ENCODE assay signal across 8 cellular contexts in genomic region chr16:679808-680624, GRCh38. TPM values are rescaled to one million over a fixed set of nuclear protein-coding genes. Genes with fewer than 3 reads are reported as not detected.
DNase-seq lines count a peak whose midpoint lies in the region; ATAC-seq and TF ChIP-seq lines count a peak whose summit lies in the region.

STUB1 (plus strand) TSS chr16:680410; CDS start chr16:680526, 116 bp downstream.

- no peaks in the 10 kb centered on the region for H3K9me3 Mint-ChIP-seq in CD4-positive, alpha-beta T cell
- no peaks in the 10 kb centered on the region for H3K9me3 Mint-ChIP-seq in activated naive CD4-positive, alpha-beta T cell treated with anti-CD3 and anti-CD28 coated beads, Interleukin-2, amount 50 U/mL, for 24 hours

- peak; percentile 63 for ATAC-seq in CD4-positive, alpha-beta T cell (ENCODE audit: poor library complexity)
- ATAC-seq in GM21447 (IDR thresholded peaks at IDR 0.05; ENCODE audit: unreplicated experiment): peak; percentile 37

- no peak for TF ChIP-seq CTCF in CD4-positive, alpha-beta T cell (IDR thresholded peaks at IDR 0.05)
- TF ChIP-seq CTCF in LNCaP clone FGC (IDR thresholded peaks at IDR 0.05; ENCODE audit: control insufficient read depth, extremely low read depth, insufficient read depth): no peak

- peaks cover 19% of the 10 kb centered on the region for H3K36me3 Mint-ChIP-seq in CD4-positive, alpha-beta T cell (ENCODE audit: low read depth)
- peaks cover 3% of the 10 kb centered on the region for H3K36me3 Mint-ChIP-seq in activated naive CD4-positive, alpha-beta T cell treated with anti-CD3 and anti-CD28 coated beads, Interleukin-2, amount 50 U/mL, for 24 hours

- DNase-seq in CD4-positive, alpha-beta T cell: peak; percentile 75 to 91 (median 84)
- no peak for DNase-seq in LNCaP clone FGC (ENCODE audit: low read depth)
- DNase-seq in SKM-1 (lab: John Stamatoyannopoulos, UW; ENCODE audit: unreplicated experiment): peak; percentile 60
- no peak for DNase-seq in glomerular endothelial cell (ENCODE audit: extremely low read depth, low read depth, low spot score)
- peak; percentile 90 for DNase-seq in occipital lobe (lab: John Stamatoyannopoulos, UW)
- DNase-seq in substantia nigra (lab: John Stamatoyannopoulos, UW): peak; percentile 54 to 98 (median 89)

- peak within 1 kb of the TSS; percentile 41 for H3K27ac ChIP-seq in CD4-positive, alpha-beta T cell (ENCODE audit: low read depth, low read length)
- H3K27ac ChIP-seq in substantia nigra (ENCODE audit: low read depth, low read length, poor library complexity, severe bottlenecking): peak within 1 kb of the TSS; percentile 93

- peaks cover 9% of the 10 kb centered on the region for H3K27me3 ChIP-seq in CD4-positive, alpha-beta T cell (ENCODE audit: control insufficient read depth, insufficient read depth, low read length)

- CTCF ChIA-PET in CD4-positive, alpha-beta T cell (lab: Charles Lee): no interaction called here

- POLR2A ChIA-PET in CD4-positive, alpha-beta T cell (lab: Charles Lee): interaction anchor here (0.7 to 4.8 kb wide), 17 partner anchors 9 to 1525 kb away, joined by 3 to 55 read pairs (median 4); partner anchors contain the start of genes ANTKMT, METTL26, MLST8 and RHOT2

- H3K27ac Mint-ChIP-seq in CD4-positive, alpha-beta T cell: peak within 1 kb of the TSS; percentile 70
- H3K27ac Mint-ChIP-seq in activated naive CD4-positive, alpha-beta T cell treated with anti-CD3 and anti-CD28 coated beads, Interleukin-2, amount 50 U/mL, for 24 hours: peak within 1 kb of the TSS; percentile 84

- no peaks in the 10 kb centered on the region for H3K9me3 ChIP-seq in CD4-positive, alpha-beta T cell (ENCODE audit: control insufficient read depth, low read length)

- H3K4me3 Mint-ChIP-seq in CD4-positive, alpha-beta T cell: peak within 1 kb of the TSS; percentile 86
- peak within 1 kb of the TSS; percentile 86 for H3K4me3 Mint-ChIP-seq in activated naive CD4-positive, alpha-beta T cell treated with anti-CD3 and anti-CD28 coated beads, Interleukin-2, amount 50 U/mL, for 24 hours

- H3K4me3 ChIP-seq in LNCaP clone FGC (ENCODE audit: low read depth, low read length): peak within 1 kb of the TSS; percentile 72

- no peaks in the 10 kb centered on the region for H3K27me3 Mint-ChIP-seq in CD4-positive, alpha-beta T cell
- peaks cover 1% of the 10 kb centered on the region for H3K27me3 Mint-ChIP-seq in activated naive CD4-positive, alpha-beta T cell treated with anti-CD3 and anti-CD28 coated beads, Interleukin-2, amount 50 U/mL, for 24 hours

- peaks cover 23% of the 10 kb centered on the region for H3K4me1 Mint-ChIP-seq in CD4-positive, alpha-beta T cell (ENCODE audit: low read depth)
- peaks cover 24% of the 10 kb centered on the region for H3K4me1 Mint-ChIP-seq in activated naive CD4-positive, alpha-beta T cell treated with anti-CD3 and anti-CD28 coated beads, Interleukin-2, amount 50 U/mL, for 24 hours

- intact Hi-C loops in CD4-positive, alpha-beta T cell (cut with DNase I, micrococcal nuclease): no loop called here

RNA-seq across cellular contexts. Expression of gene STUB1, which starts in this region (rescaled TPM):
- 10 to 100 TPM; 46.9 to 53.9 TPM for total RNA-seq in CD4-positive, alpha-beta T cell
- total RNA-seq in glomerular endothelial cell (159 and 240 TPM in 2 replicates), occipital lobe (49.9 TPM)

Comparison
In these comparisons a context has a peak if more than half of its experiments do, and no peak if none do; other contexts are left out.
1. DNase-seq: peak in CD4-positive, alpha-beta T cell (10 of 10), SKM-1 (single experiment), occipital lobe (single experiment) and substantia nigra (49 of 49); none in LNCaP clone FGC (single experiment) and glomerular endothelial cell (single experiment).